Comparison of ENCODE assay signal across 19 cellular contexts in genomic region chr5:179176166-179176565, GRCh38.
A peak's percentile ranks its signal among the peaks of the same experiment; 100 is the strongest.
DNase-seq lines count a peak whose midpoint lies in the region; ATAC-seq, FAIRE-seq and TF ChIP-seq lines count a peak whose summit lies in the region.
"Had no signal": no experiment of that assay in that cellular context is flagged by ENCODE, and none has a peak within 500 bp of the region (broad histone marks: within the 10 kb centered on the region; RNA-seq: fewer than 3 reads in every experiment).

No MANE protein-coding gene starts in this region.

- CTCF ChIA-PET in MCF 10A (lab: Yijun Ruan, JAX) = no interaction called here
- CTCF ChIA-PET in WTC11 (lab: Charles Lee) = no interaction called here

- H3K27ac ChIP-seq in breast epithelium = peak overlapping the region; percentile 49 to 89
- H3K27ac ChIP-seq in kidney (ENCODE audit: low read depth in 2 of 2, low read length in 2 of 2) = no peak overlapping the region
- H3K27ac ChIP-seq in spleen = no peak overlapping the region
- H3K27ac ChIP-seq: 22Rv1, A549, C4-2B had no signal

- H3K27me3 Mint-ChIP-seq in MCF 10A (ENCODE audit: insufficient read depth, unreplicated experiment) = peaks cover 29% of the 10 kb centered on the region
- no peaks in the 10 kb centered on the region for H3K27me3 Mint-ChIP-seq in WTC11 (ENCODE audit: low read depth)
- no peaks in the 10 kb centered on the region for H3K27me3 Mint-ChIP-seq in activated T-cell treated with anti-CD3 and anti-CD28 coated beads, Interleukin-2, amount 50 U/mL, for 72 hours (ENCODE audit: low read depth)

- H3K36me3 ChIP-seq in breast epithelium (no peaks in the 10 kb centered on the region), kidney (ENCODE audit: control insufficient read depth in 1 of 2, insufficient read depth in 2 of 2, low read length in 2 of 2) (no peaks in the 10 kb centered on the region), spleen (peaks cover 0 to 21% (median 0%) of the 10 kb centered on the region in 6 donors)
- H3K36me3 ChIP-seq: HAP-1 had no signal

- H3K9me3 ChIP-seq in breast epithelium = peaks cover 0 to 5% of the 10 kb centered on the region in 2 donors
- no peaks in the 10 kb centered on the region for H3K9me3 ChIP-seq in kidney (ENCODE audit: control insufficient read depth in 1 of 2, low read length in 2 of 2)
- peaks cover 0 to 9% (median 6%) of the 10 kb centered on the region in 8 donors for H3K9me3 ChIP-seq in spleen
- H3K9me3 ChIP-seq: HAP-1 had no signal

- H3K4me3 Mint-ChIP-seq in MCF 10A (ENCODE audit: unreplicated experiment) = no peak overlapping the region
- no peak overlapping the region for H3K4me3 Mint-ChIP-seq in WTC11
- no peak overlapping the region for H3K4me3 Mint-ChIP-seq in activated T-cell treated with anti-CD3 and anti-CD28 coated beads, Interleukin-2, amount 50 U/mL, for 72 hours
- H3K4me3 Mint-ChIP-seq: CD4-positive, alpha-beta memory T cell had no signal

- H3K4me3 ChIP-seq in breast epithelium (no peak overlapping the region), kidney (ENCODE audit: low read length in 2 of 2) (no peak overlapping the region), spleen (no peak overlapping the region)
- H3K4me3 ChIP-seq: A549, GM12878, HAP-1 had no signal

- BruUV-seq in MCF 10A (replicated peaks; lab: Mats Ljungman, UMichigan) = no TSS peak

- ATAC-seq in WTC11 = no peak
- no peak for ATAC-seq in activated T-cell treated with anti-CD3 and anti-CD28 coated beads, Interleukin-2, amount 50 U/mL, for 72 hours (replicated peaks in 1 of 2)
- ATAC-seq: A549, GM12878 had no signal

- POLR2A ChIA-PET in MCF 10A (lab: Yijun Ruan, JAX) = no interaction called here
- POLR2A ChIA-PET in WTC11 (lab: Charles Lee) = no interaction called here

- TF ChIP-seq CTCF in breast epithelium (IDR thresholded peaks at IDR 0.05) (no peak), MCF 10A (IDR thresholded peaks at IDR 0.05; ENCODE audit: unreplicated experiment) (no peak), WTC11 (IDR thresholded peaks at IDR 0.05) (no peak), kidney (IDR thresholded peaks at IDR 0.05; ENCODE audit: borderline replicate concordance, extremely low read depth, insufficient read depth) (no peak), spleen (IDR thresholded peaks at IDR 0.05 in 8 of 11, conservative IDR thresholded peaks at IDR 0.05 in 3 of 11) (no peak)

- peaks cover 16% of the 10 kb centered on the region for H3K9me3 Mint-ChIP-seq in MCF 10A (ENCODE audit: unreplicated experiment)
- H3K9me3 Mint-ChIP-seq in WTC11 = peaks cover 8% of the 10 kb centered on the region
- H3K9me3 Mint-ChIP-seq in activated T-cell treated with anti-CD3 and anti-CD28 coated beads, Interleukin-2, amount 50 U/mL, for 72 hours = peaks cover 0 to 2% of the 10 kb centered on the region in 2 donors

- no peak for DNase-seq in breast epithelium (ENCODE audit: low spot score in 2 of 2)
- no peak for DNase-seq in MCF 10A (ENCODE audit: unreplicated experiment)
- peak; percentile 5 for DNase-seq in WTC11 (ENCODE audit: low spot score)
- peak; percentile 26 for DNase-seq in kidney
- peak; percentile 35 for DNase-seq in spleen
- no peak for DNase-seq in activated T-cell treated with anti-CD3 and anti-CD28 coated beads, Interleukin-2, amount 50 U/mL, for 72 hours
- DNase-seq in SIG-M5 treated with dmso at 0.1 percent for 504 hours (lab: John Stamatoyannopoulos, UW; ENCODE audit: unreplicated experiment) = no peak
- DNase-seq in NCI-H524 (lab: John Stamatoyannopoulos, UW) = no peak
- DNase-seq: AML-193; CD4-positive, alpha-beta memory T cell; DMS53; DND-41; EL had no signal

- H3K27me3 ChIP-seq in breast epithelium (no peaks in the 10 kb centered on the region), spleen (replicated peaks in 1 of 7) (peaks cover 0 to 15% (median 0%) of the 10 kb centered on the region in 7 donors)

- H3K9ac ChIP-seq in kidney (ENCODE audit: low read length in 2 of 2) = no peak overlapping the region

- H3K4me1 ChIP-seq in breast epithelium = no peaks in the 10 kb centered on the region
- no peaks in the 10 kb centered on the region for H3K4me1 ChIP-seq in kidney (ENCODE audit: control insufficient read depth in 1 of 2, insufficient read depth in 1 of 2, low read depth in 1 of 2, low read length in 2 of 2)
- H3K4me1 ChIP-seq in spleen = no peaks in the 10 kb centered on the region
- H3K4me1 ChIP-seq: A549, HAP-1 had no signal

- H3K27ac Mint-ChIP-seq in MCF 10A (ENCODE audit: low read depth, unreplicated experiment) (no peak overlapping the region), WTC11 (no peak overlapping the region)
- H3K27ac Mint-ChIP-seq in activated T-cell treated with anti-CD3 and anti-CD28 coated beads, Interleukin-2, amount 50 U/mL, for 72 hours = no peak overlapping the region
- H3K27ac Mint-ChIP-seq: CD4-positive, alpha-beta memory T cell had no signal

- no peaks in the 10 kb centered on the region for H3K36me3 Mint-ChIP-seq in MCF 10A (ENCODE audit: insufficient read depth, unreplicated experiment)
- peaks cover 3% of the 10 kb centered on the region; the same call in 1 of the 2 replicates for H3K36me3 Mint-ChIP-seq in WTC11
- peaks cover 0 to 2% of the 10 kb centered on the region in 2 donors for H3K36me3 Mint-ChIP-seq in activated T-cell treated with anti-CD3 and anti-CD28 coated beads, Interleukin-2, amount 50 U/mL, for 72 hours (ENCODE audit: insufficient read depth in 2 of 2)
- H3K36me3 Mint-ChIP-seq: CD4-positive, alpha-beta memory T cell had no signal

- no peak for FAIRE-seq in kidney (lab: Jason Lieb, UNC)
- FAIRE-seq: A549, GM12878, GM19239 had no signal

- intact Hi-C loops in breast epithelium (cut with DNase I; ENCODE audit: low total_unique reads) = no loop called here
- intact Hi-C loops in MCF 10A (cut with micrococcal nuclease) = no loop called here
- intact Hi-C loops in kidney (cut with DNase I) = no loop called here
- intact Hi-C loops in spleen (cut with DNase I; ENCODE audit: low total_unique reads) = no loop called here

- WGBS in spleen, 5 donors = 73 to 92% (median 85%) methylated on average over 7 of the region's 7 CpGs

- H3K4me1 Mint-ChIP-seq in MCF 10A (ENCODE audit: insufficient read depth, unreplicated experiment) = no peaks in the 10 kb centered on the region
- no peaks in the 10 kb centered on the region for H3K4me1 Mint-ChIP-seq in WTC11
- H3K4me1 Mint-ChIP-seq in activated T-cell treated with anti-CD3 and anti-CD28 coated beads, Interleukin-2, amount 50 U/mL, for 72 hours (ENCODE audit: low read depth) = no peaks in the 10 kb centered on the region
- H3K4me1 Mint-ChIP-seq: CD4-positive, alpha-beta memory T cell had no signal

- TF ChIP-seq POLR2A in breast epithelium (IDR thresholded peaks at IDR 0.05) = no peak
- TF ChIP-seq POLR2A in spleen (IDR thresholded peaks at IDR 0.05) = no peak

TF ChIP-seq in WTC11, 78 proteins besides CTCF, POLR2A, EP300 and RAD21 (continues in another document):
- TF ChIP-seq ETV6 (CRISPR knock-in tag; IDR thresholded peaks at IDR 0.05) = no peak
- no peak for TF ChIP-seq USF1 (CRISPR knock-in tag; IDR thresholded peaks at IDR 0.05)
- TF ChIP-seq USF2 (CRISPR knock-in tag; IDR thresholded peaks at IDR 0.05) = no peak
- TF ChIP-seq ATF3 (CRISPR knock-in tag; conservative IDR thresholded peaks at IDR 0.05) = no peak
- TF ChIP-seq PRDM15 (CRISPR knock-in tag; IDR thresholded peaks at IDR 0.05) = no peak
- TF ChIP-seq TEAD1 (CRISPR knock-in tag; IDR thresholded peaks at IDR 0.05) = no peak
- no peak for TF ChIP-seq OVOL2 (CRISPR knock-in tag; IDR thresholded peaks at IDR 0.05; ENCODE audit: borderline replicate concordance)
- TF ChIP-seq SMAD3 (CRISPR knock-in tag; IDR thresholded peaks at IDR 0.05; ENCODE audit: borderline replicate concordance) = no peak
- no peak for TF ChIP-seq NR3C1 (CRISPR knock-in tag; conservative IDR thresholded peaks at IDR 0.05; ENCODE audit: low read depth)

Comparison
In these comparisons a context has a peak if more than half of its experiments do, and no peak if none do; other contexts are left out.
1. DNase-seq: peak in WTC11 (single experiment), kidney (single experiment) and spleen (single experiment); none in breast epithelium (0 of 2), MCF 10A (single experiment), activated T-cell treated with anti-CD3 and anti-CD28 coated beads, Interleukin-2, amount 50 U/mL, for 72 hours (0 of 2), SIG-M5 treated with dmso at 0.1 percent for 504 hours (single experiment) and NCI-H524 (0 of 2).
2. H3K27ac ChIP-seq: peak in breast epithelium (2 of 2); none in kidney (0 of 2) and spleen (0 of 8).